ENCODE assay signal across 24 cellular contexts in the genomic region with DNA sequence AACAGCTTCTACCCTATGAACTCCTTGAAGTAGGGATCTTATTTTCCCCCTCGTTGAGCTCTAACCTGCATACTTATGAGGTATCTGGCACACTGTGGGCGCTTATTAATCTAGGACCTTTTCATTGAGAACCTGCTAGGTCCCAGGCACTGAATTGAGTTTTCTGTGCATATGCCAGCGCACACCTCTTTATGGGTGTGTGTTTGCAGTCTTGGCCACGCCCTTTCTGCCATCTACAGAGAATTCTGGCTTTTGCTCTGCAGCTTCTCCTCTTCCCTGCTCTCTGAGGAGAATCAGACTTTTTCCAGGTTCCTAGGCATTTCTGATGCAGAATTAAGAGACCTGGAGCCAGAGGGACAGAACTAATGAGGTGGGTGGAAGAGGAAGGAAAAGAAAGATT.
"Had no signal": no experiment of that assay in that cellular context is flagged by ENCODE, and none has a peak within 500 bp of the region (broad histone marks: within the 10 kb centered on the region; RNA-seq: fewer than 3 reads in every experiment).

No MANE protein-coding gene starts in this region.

- H3K36me3 ChIP-seq: adrenal gland, breast epithelium, pancreas, right atrium auricular region, vagina had no signal

- H3K27ac Mint-ChIP-seq: activated naive CD4-positive, alpha-beta T cell treated with anti-CD3 and anti-CD28 coated beads, Interleukin-2, amount 50 U/mL, for 72 hours; activated T-helper 17 cell treated with anti-CD3 and anti-CD28 coated beads, Interleukin-2, amount 50 U/mL, for 72 hours; endodermal cell; immature natural killer cell; mesothelial cell of epicardium; natural killer cell; stimulated activated naive CD8-positive, alpha-beta T cell treated with anti-CD3 and anti-CD28 coated beads, Interleukin-15, Interleukin-2, amounts not matched to agents 100 ng/mL and 50 ng/mL, for 24 hours; T-helper 1 cell treated with Interleukin-12 subunit alpha and Interleukin-12 subunit beta and Interleukin-4 antibody, amounts not matched to agents 30 μg/mL and 1 μg/mL, for 36 hours; WTC11 had no signal

- ATAC-seq: activated naive CD4-positive, alpha-beta T cell treated with anti-CD3 and anti-CD28 coated beads, Interleukin-2, amount 50 U/mL, for 72 hours; activated T-helper 17 cell treated with anti-CD3 and anti-CD28 coated beads, Interleukin-2, amount 50 U/mL, for 72 hours; left ventricle myocardium superior; natural killer cell; pancreas; psoas muscle; WTC11 had no signal

- H3K27me3 Mint-ChIP-seq: activated T-helper 17 cell treated with anti-CD3 and anti-CD28 coated beads, Interleukin-2, amount 50 U/mL, for 72 hours; stimulated activated naive CD8-positive, alpha-beta T cell treated with anti-CD3 and anti-CD28 coated beads, Interleukin-15, Interleukin-2, amounts not matched to agents 100 ng/mL and 50 ng/mL, for 24 hours had no signal

- H3K9me3 ChIP-seq: adrenal gland, breast epithelium, pancreas, psoas muscle, vagina had no signal

- H3K9me3 Mint-ChIP-seq: activated T-helper 17 cell treated with anti-CD3 and anti-CD28 coated beads, Interleukin-2, amount 50 U/mL, for 72 hours; central memory CD8-positive, alpha-beta T cell; immature natural killer cell; natural killer cell; stimulated activated naive CD8-positive, alpha-beta T cell treated with anti-CD3 and anti-CD28 coated beads, Interleukin-15, Interleukin-2, amounts not matched to agents 100 ng/mL and 50 ng/mL, for 24 hours; T-helper 1 cell treated with Interleukin-12 subunit alpha and Interleukin-12 subunit beta and Interleukin-4 antibody, amounts not matched to agents 30 μg/mL and 1 μg/mL, for 36 hours had no signal

- DNase-seq: activated T-cell treated with anti-CD3 and anti-CD28 coated beads, Interleukin-2, amount 50 U/mL, for 1 hour; adrenal gland; endodermal cell; immature natural killer cell; kidney glomerular epithelial cell; left ventricle myocardium superior; mammary epithelial cell; natural killer cell; pancreas; psoas muscle; T1000; trophoblast cell had no signal

- H3K4me3 Mint-ChIP-seq: activated T-helper 17 cell treated with anti-CD3 and anti-CD28 coated beads, Interleukin-2, amount 50 U/mL, for 72 hours; central memory CD8-positive, alpha-beta T cell; endodermal cell; immature natural killer cell; mesothelial cell of epicardium; natural killer cell; stimulated activated naive CD8-positive, alpha-beta T cell treated with anti-CD3 and anti-CD28 coated beads, Interleukin-15, Interleukin-2, amounts not matched to agents 100 ng/mL and 50 ng/mL, for 24 hours; T-helper 1 cell treated with Interleukin-12 subunit alpha and Interleukin-12 subunit beta and Interleukin-4 antibody, amounts not matched to agents 30 μg/mL and 1 μg/mL, for 36 hours; WTC11 had no signal

- H3K4me3 ChIP-seq: adrenal gland, breast epithelium, coronary artery, pancreas, psoas muscle, right atrium auricular region, vagina had no signal

- H3K27ac ChIP-seq: adrenal gland, breast epithelium, coronary artery, epithelial cell of prostate, pancreas, psoas muscle, right atrium auricular region, vagina had no signal

- FAIRE-seq: pancreas had no signal

- H3K36me3 Mint-ChIP-seq: immature natural killer cell, mesothelial cell of epicardium, natural killer cell had no signal

- H3K27me3 ChIP-seq: adrenal gland, breast epithelium, pancreas, right atrium auricular region, vagina had no signal

- H3K4me1 ChIP-seq: breast epithelium had no signal
